8 cellular contexts compared by ENCODE assay signal in genomic region chr18:50878345-50879301, GRCh38. TPM values are rescaled to one million over a fixed set of nuclear protein-coding genes. Genes with fewer than 3 reads are reported as not detected.
DNase-seq lines count a peak whose midpoint lies in the region; ATAC-seq and TF ChIP-seq lines count a peak whose summit lies in the region.

ME2 (plus strand) TSS chr18:50879118; CDS start chr18:50895821, 16,703 bp downstream.

- peak within 1 kb of the TSS; percentile 93 to 97 for H3K27ac ChIP-seq in lung (ENCODE audit: low read depth in 1 of 2, low read length in 1 of 2)

- TF ChIP-seq CTCF in GM20000 (IDR thresholded peaks at IDR 0.05; ENCODE audit: extremely low read depth, missing control alignments): no peak
- no peak for TF ChIP-seq CTCF in lung (IDR thresholded peaks at IDR 0.05; ENCODE audit: control extremely low read depth, extremely low read depth)

- peaks cover 3 to 8% of the 10 kb centered on the region in 2 donors for H3K4me1 ChIP-seq in lung (ENCODE audit: control insufficient read depth in 2 of 2, insufficient read depth in 2 of 2, low read length in 2 of 2)

- H3K9me3 ChIP-seq in lung (ENCODE audit: control insufficient read depth in 2 of 2, insufficient read depth in 1 of 2, low read length in 1 of 2): no peaks in the 10 kb centered on the region

- ATAC-seq in lung (ENCODE audit: insufficient read depth, low FRiP score): peak; percentile 99

- 0 to 1% methylated on average over 59 to 78 of the region's 78 CpGs for WGBS in lung, 2 donors

- H3K36me3 ChIP-seq in lung (ENCODE audit: control insufficient read depth in 2 of 2, insufficient read depth in 2 of 2, low read length in 2 of 2): no peaks in the 10 kb centered on the region

- DNase-seq in COLO668 (lab: John Stamatoyannopoulos, UW; ENCODE audit: unreplicated experiment) (peak; percentile 96), GM20000 (ENCODE audit: low spot score) (peak; percentile 98), HT-29 (ENCODE audit: low spot score) (peak; percentile 82), lung (ENCODE audit: low spot score) (peak; percentile 93)
- DNase-seq in NK-92 treated with Interleukin-12 subunit alpha and Interleukin-12 subunit beta, amount 100 ng/mL, for 24 hours (lab: John Stamatoyannopoulos, UW): peak; percentile 87
- DNase-seq in activated CD8-positive, alpha-beta memory T cell treated with anti-CD3 and anti-CD28 coated beads for 24 hours: peak; percentile 98
- peak; percentile 85 for DNase-seq in effector CD4-positive, alpha-beta T cell
- DNase-seq in stimulated activated CD4-positive, alpha-beta T cell treated with anti-CD3 and anti-CD28 coated beads, TNF-alpha, amount 100 ng/mL, for 24 hours (ENCODE audit: low read depth in 3 of 3): peak; percentile 80 to 92 (median 86)

- H3K27me3 ChIP-seq in lung (ENCODE audit: control insufficient read depth, insufficient read depth): no peaks in the 10 kb centered on the region

- H3K4me3 ChIP-seq in lung: peak within 1 kb of the TSS; percentile 72

RNA-seq across cellular contexts. Expression of gene ME2, which starts in this region (rescaled TPM):
- 23.4 and 28.9 TPM in 2 replicates for total RNA-seq in HT-29 (2014; rRNA removed; shearing (Covaris generic))
- 10 to 100 TPM; 33.6 to 52.0 TPM for total RNA-seq in lung
- 10 to 100 TPM; 17.9 to 34.4 TPM for polyA plus RNA-seq in lung

Comparison
In these comparisons a context has a peak if more than half of its experiments do, and no peak if none do; other contexts are left out.
1. Peak in every context shown above with its lines: DNase-seq, ATAC-seq, H3K4me3 ChIP-seq and H3K27ac ChIP-seq.